18 cellular contexts compared by ENCODE assay signal in the genomic region with DNA sequence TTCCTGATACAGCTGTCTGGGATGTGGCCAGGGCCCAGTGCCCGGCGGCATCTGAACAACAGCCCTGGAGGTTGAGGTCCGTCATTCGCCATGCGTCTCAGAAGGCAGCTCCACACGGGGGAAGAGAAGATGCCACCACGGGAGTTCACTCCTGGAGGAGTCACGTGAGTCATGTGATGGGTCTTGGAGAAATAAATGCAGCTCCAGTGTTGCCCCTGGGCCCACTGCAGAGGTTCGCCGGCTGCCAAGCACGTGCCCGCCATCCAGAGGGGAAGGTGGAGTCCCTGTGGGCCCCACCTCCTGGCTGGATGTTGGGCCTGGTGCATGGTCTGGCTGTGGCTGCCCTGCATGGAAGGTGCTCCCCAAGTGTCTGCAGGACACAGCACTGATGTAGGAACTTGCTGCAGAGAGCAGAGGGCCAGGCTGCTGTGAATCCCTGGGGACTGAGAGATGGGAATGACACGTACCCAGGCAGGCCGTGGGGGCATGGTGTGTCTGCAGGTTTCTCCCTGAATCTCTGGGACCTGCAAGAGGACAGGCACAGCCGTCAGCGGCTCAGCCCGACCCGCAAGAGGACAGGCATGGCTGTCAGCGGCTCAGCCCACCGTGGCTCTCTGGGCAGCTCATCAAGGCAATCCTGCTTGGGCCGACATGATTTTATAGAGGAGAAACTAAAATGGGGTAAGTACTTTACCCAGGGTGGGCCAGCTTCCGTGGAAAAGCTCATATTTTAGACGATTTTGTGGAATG.
A peak's percentile ranks its signal among the peaks of the same experiment; 100 is the strongest.
DNase-seq lines count a peak whose midpoint lies in the region; ATAC-seq, FAIRE-seq and TF ChIP-seq lines count a peak whose summit lies in the region.
"Had no signal": no experiment of that assay in that cellular context is flagged by ENCODE, and none has a peak within 500 bp of the region (broad histone marks: within the 10 kb centered on the region; RNA-seq: fewer than 3 reads in every experiment).

No MANE protein-coding gene starts in this region.

- H3K9me3 ChIP-seq in K562 (replicated peaks; ENCODE audit: control insufficient read depth, insufficient read depth, low read depth, low read length) (no peaks in the 10 kb centered on the region), osteoblast (ENCODE audit: low read depth, low read length) (no peaks in the 10 kb centered on the region)
- H3K9me3 ChIP-seq: BLaER1 treated with 17β-estradiol and CSF1 and Interleukin-3, amounts not matched to agents 10 nM and 100 nM had no signal

- no peak for TF ChIP-seq CTCF in K562 (IDR thresholded peaks at IDR 0.05 in 2 of 3, conservative IDR thresholded peaks at IDR 0.05 in 1 of 3; ENCODE audit: insufficient read depth in 2 of 3, low read depth in 1 of 3, low read length in 3 of 3)
- no peak for TF ChIP-seq CTCF in osteoblast (IDR thresholded peaks at IDR 0.05; ENCODE audit: extremely low read depth, low read depth, low read length)

- H4K20me1 ChIP-seq in K562 (replicated peaks; ENCODE audit: control insufficient read depth, insufficient read depth, low read length) (no peaks in the 10 kb centered on the region; the same call in 1 of the 2 replicates), osteoblast (ENCODE audit: insufficient read depth, low read length) (no peaks in the 10 kb centered on the region)
- H4K20me1 ChIP-seq: BLaER1 treated with 17β-estradiol and CSF1 and Interleukin-3, amounts not matched to agents 10 nM and 100 nM had no signal

- TF ChIP-seq EP300 in K562 (IDR thresholded peaks at IDR 0.05; ENCODE audit: low read length) = no peak

- WGBS in K562 (ENCODE audit: insufficient coverage, low coverage, missing lambda C conversion rate) = 0% methylated on average over 22 of the region's 23 CpGs

- H3K79me2 ChIP-seq in K562 (ENCODE audit: control insufficient read depth, insufficient read depth, low read length) (no peaks in the 10 kb centered on the region), osteoblast (ENCODE audit: insufficient read depth, low read length) (no peaks in the 10 kb centered on the region)

- in situ Hi-C loops in K562 (cut with MboI) = no loop called here

- DNase-seq in K562 (ENCODE audit: extremely low read depth in 1 of 4, low spot score in 3 of 4) = no peak
- peak; percentile 27 for DNase-seq in left lobe of liver (ENCODE audit: low spot score)
- DNase-seq in osteoblast (ENCODE audit: insufficient read length, low spot score, missing footprints) = peak; percentile 61
- DNase-seq in hepatic stellate cell (ENCODE audit: low spot score) = no peak
- no peak for DNase-seq in stimulated activated CD4-positive, alpha-beta T cell treated with anti-CD3 and anti-CD28 coated beads, Interleukin-1b, Interleukin-23, amount 100 ng/mL, for 48 hours
- no peak for DNase-seq in CD1c-positive myeloid dendritic cell (ENCODE audit: extremely low spot score)
- DNase-seq: CD4-positive, CD25-positive, alpha-beta regulatory T cell; CD8-positive, alpha-beta memory T cell; COR-L47; DMS 273 treated with DMSO at 0.1 percent for 48 hours; DMS53; HCEC 1CT; IMR-90 had no signal

- POLR2A ChIA-PET in K562 (lab: Yijun Ruan, JAX) = no interaction called here

- H2AFZ ChIP-seq in K562 (ENCODE audit: low read depth, low read length) (no peak overlapping the region), osteoblast (ENCODE audit: low read length) (no peak overlapping the region)

- CTCF ChIA-PET in K562 (lab: Yijun Ruan, JAX; ENCODE audit: low intra/inter-chr PET ratio) = no interaction called here

- H3K36me3 ChIP-seq in K562 (ENCODE audit: control insufficient read depth, insufficient read depth, low read length) = no peaks in the 10 kb centered on the region
- H3K36me3 ChIP-seq in osteoblast (ENCODE audit: insufficient read depth, low read length) = no peaks in the 10 kb centered on the region
- H3K36me3 ChIP-seq: BLaER1 treated with 17β-estradiol and CSF1 and Interleukin-3, amounts not matched to agents 10 nM and 100 nM had no signal

- intact Hi-C loops in K562 (cut with micrococcal nuclease) = no loop called here

- no peaks in the 10 kb centered on the region for H3K9me1 ChIP-seq in K562 (ENCODE audit: control insufficient read depth, insufficient read depth, low read length)

- peaks cover 15 to 46% of the 10 kb centered on the region in 2 experiments for H3K27me3 ChIP-seq in K562 (ENCODE audit: control insufficient read depth in 2 of 2, insufficient read depth in 2 of 2, low read length in 2 of 2)
- no peaks in the 10 kb centered on the region for H3K27me3 ChIP-seq in osteoblast (ENCODE audit: insufficient read depth, low read length)
- H3K27me3 ChIP-seq: BLaER1 treated with 17β-estradiol and CSF1 and Interleukin-3, amounts not matched to agents 10 nM and 100 nM had no signal

- H3K27ac ChIP-seq in K562 (ENCODE audit: extremely low read depth, low read depth, low read length) (no peak overlapping the region), osteoblast (ENCODE audit: low read depth, low read length) (no peak overlapping the region)
- H3K27ac ChIP-seq: BLaER1 treated with 17β-estradiol and CSF1 and Interleukin-3, amounts not matched to agents 10 nM and 100 nM had no signal

- no peak for TF ChIP-seq RAD21 in K562 (CRISPR knock-in tag; conservative IDR thresholded peaks at IDR 0.05 in 1 of 2, IDR thresholded peaks at IDR 0.05 in 1 of 2)

- no peaks in the 10 kb centered on the region for H3K4me1 ChIP-seq in K562 (replicated peaks in 1 of 2; ENCODE audit: control insufficient read depth in 2 of 2, insufficient read depth in 2 of 2, low read length in 2 of 2)
- H3K4me1 ChIP-seq in osteoblast (ENCODE audit: insufficient read depth, low read length) = no peaks in the 10 kb centered on the region

- ATAC-seq in K562 (no peak; the same call in 2 of the 3 replicates), left lobe of liver (no peak)

- no peak overlapping the region for H3K9ac ChIP-seq in K562 (ENCODE audit: insufficient read depth in 1 of 2, low read depth in 2 of 2, low read length in 2 of 2)
- H3K9ac ChIP-seq: BLaER1 treated with 17β-estradiol and CSF1 and Interleukin-3, amounts not matched to agents 10 nM and 100 nM had no signal

- H3K4me3 ChIP-seq in K562 = no peak overlapping the region
- H3K4me3 ChIP-seq in osteoblast (ENCODE audit: insufficient read depth, low read length) = no peak overlapping the region
- H3K4me3 ChIP-seq: BLaER1 treated with 17β-estradiol and CSF1 and Interleukin-3, amounts not matched to agents 10 nM and 100 nM had no signal

- FAIRE-seq in K562 (lab: Jason Lieb, UNC) = no peak
- FAIRE-seq: G401.6, GM12891, GM19239, HTR-8/SVneo had no signal

- no peak overlapping the region for H3K4me2 ChIP-seq in K562 (ENCODE audit: insufficient read depth, low read length)
- H3K4me2 ChIP-seq in osteoblast (ENCODE audit: insufficient read depth, low read length) = no peak overlapping the region
- H3K4me2 ChIP-seq: BLaER1 treated with 17β-estradiol and CSF1 and Interleukin-3, amounts not matched to agents 10 nM and 100 nM had no signal

- no peak for TF ChIP-seq POLR2A in K562 (conservative IDR thresholded peaks at IDR 0.05)

- no TSS peak for BruUV-seq in K562 (replicated peaks; lab: Mats Ljungman, UMichigan)

TF ChIP-seq in K562, 482 proteins besides CTCF, POLR2A, EP300 and RAD21:
- 0 out of 2 replicates have a peak, but pooled peaks have one; percentile 7 for TF ChIP-seq BHLHE40 (IDR thresholded peaks at IDR 0.05; ENCODE audit: low read length)
- TF ChIP-seq, protein P1, sequence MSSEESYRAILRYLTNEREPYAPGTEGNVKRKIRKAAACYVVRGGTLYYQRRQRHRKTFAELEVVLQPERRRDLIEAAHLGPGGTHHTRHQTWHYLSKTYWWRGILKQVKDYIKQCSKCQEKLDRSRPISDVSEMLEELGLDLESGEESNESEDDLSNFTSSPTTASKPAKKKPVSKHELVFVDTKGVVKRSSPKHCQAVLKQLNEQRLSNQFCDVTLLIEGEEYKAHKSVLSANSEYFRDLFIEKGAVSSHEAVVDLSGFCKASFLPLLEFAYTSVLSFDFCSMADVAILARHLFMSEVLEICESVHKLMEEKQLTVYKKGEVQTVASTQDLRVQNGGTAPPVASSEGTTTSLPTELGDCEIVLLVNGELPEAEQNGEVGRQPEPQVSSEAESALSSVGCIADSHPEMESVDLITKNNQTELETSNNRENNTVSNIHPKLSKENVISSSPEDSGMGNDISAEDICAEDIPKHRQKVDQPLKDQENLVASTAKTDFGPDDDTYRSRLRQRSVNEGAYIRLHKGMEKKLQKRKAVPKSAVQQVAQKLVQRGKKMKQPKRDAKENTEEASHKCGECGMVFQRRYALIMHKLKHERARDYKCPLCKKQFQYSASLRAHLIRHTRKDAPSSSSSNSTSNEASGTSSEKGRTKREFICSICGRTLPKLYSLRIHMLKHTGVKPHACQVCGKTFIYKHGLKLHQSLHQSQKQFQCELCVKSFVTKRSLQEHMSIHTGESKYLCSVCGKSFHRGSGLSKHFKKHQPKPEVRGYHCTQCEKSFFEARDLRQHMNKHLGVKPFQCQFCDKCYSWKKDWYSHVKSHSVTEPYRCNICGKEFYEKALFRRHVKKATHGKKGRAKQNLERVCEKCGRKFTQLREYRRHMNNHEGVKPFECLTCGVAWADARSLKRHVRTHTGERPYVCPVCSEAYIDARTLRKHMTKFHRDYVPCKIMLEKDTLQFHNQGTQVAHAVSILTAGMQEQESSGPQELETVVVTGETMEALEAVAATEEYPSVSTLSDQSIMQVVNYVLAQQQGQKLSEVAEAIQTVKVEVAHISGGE (CRISPR knock-in tag; IDR thresholded peaks at IDR 0.05) = no peak
- TF ChIP-seq, protein P2, sequence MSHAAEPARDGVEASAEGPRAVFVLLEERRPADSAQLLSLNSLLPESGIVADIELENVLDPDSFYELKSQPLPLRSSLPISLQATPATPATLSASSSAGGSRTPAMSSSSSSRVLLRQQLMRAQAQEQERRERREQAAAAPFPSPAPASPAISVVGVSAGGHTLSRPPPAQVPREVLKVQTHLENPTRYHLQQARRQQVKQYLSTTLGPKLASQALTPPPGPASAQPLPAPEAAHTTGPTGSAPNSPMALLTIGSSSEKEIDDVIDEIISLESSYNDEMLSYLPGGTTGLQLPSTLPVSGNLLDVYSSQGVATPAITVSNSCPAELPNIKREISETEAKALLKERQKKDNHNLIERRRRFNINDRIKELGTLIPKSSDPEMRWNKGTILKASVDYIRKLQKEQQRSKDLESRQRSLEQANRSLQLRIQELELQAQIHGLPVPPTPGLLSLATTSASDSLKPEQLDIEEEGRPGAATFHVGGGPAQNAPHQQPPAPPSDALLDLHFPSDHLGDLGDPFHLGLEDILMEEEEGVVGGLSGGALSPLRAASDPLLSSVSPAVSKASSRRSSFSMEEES (CRISPR knock-in tag; IDR thresholded peaks at IDR 0.05) = peak; percentile 65

Comparison
In these comparisons a context has a peak if more than half of its experiments do, and no peak if none do; other contexts are left out.
1. DNase-seq: peak in left lobe of liver (single experiment) and osteoblast (single experiment); none in K562 (0 of 4), hepatic stellate cell (single experiment), stimulated activated CD4-positive, alpha-beta T cell treated with anti-CD3 and anti-CD28 coated beads, Interleukin-1b, Interleukin-23, amount 100 ng/mL, for 48 hours (single experiment) and CD1c-positive myeloid dendritic cell (single experiment).